ENCODE assay signal across 16 cellular contexts in genomic region chr10:81096558-81096957, GRCh38.
DNase-seq lines count a peak whose midpoint lies in the region; ATAC-seq, FAIRE-seq and TF ChIP-seq lines count a peak whose summit lies in the region.
"Had no signal": no experiment of that assay in that cellular context is flagged by ENCODE, and none has a peak within 500 bp of the region (broad histone marks: within the 10 kb centered on the region; RNA-seq: fewer than 3 reads in every experiment).

No MANE protein-coding gene starts in this region.

- no peaks in the 10 kb centered on the region for H4K20me1 ChIP-seq in GM12878 (ENCODE audit: control insufficient read depth, insufficient read depth)

- H3K4me2 ChIP-seq in GM12878 (ENCODE audit: control insufficient read depth, insufficient read depth), result 0 out of 2 replicates have a peak overlapping the region, but pooled peaks have one; percentile 17
- H3K4me2 ChIP-seq: A549, PC-9 had no signal

- POLR2A ChIA-PET in GM12878 (lab: Charles Lee), result interaction anchor here (0.6 to 1.0 kb wide), 2 partner anchors 13 to 40 kb away, joined by 6 to 9 read pairs; no protein-coding TSS in a partner anchor

- in situ Hi-C loops in GM12878 (cut with MboI), result no loop called here

- SMC1A ChIA-PET in GM12878 (lab: Charles Lee; ENCODE audit: uncharacterized antibody, unreplicated experiment), result interaction anchor here (0.7 to 4.7 kb wide), 3 partner anchors 12 to 634 kb away, joined by 3 to 14 read pairs (median 10); no protein-coding TSS in a partner anchor

- FAIRE-seq in GM12878 (lab: Jason Lieb, UNC), result peak; percentile 49
- FAIRE-seq: A549 had no signal

- DNase-seq in DMS 273 treated with DMSO at 0.1 percent for 48 hours (lab: John Stamatoyannopoulos, UW), result peak; percentile 60
- DNase-seq in GM12878 (ENCODE audit: low read depth, low spot score), result no peak
- no peak for DNase-seq in NCI-H2081 (lab: John Stamatoyannopoulos, UW)
- DNase-seq in NCI-H2107 (lab: John Stamatoyannopoulos, UW), result no peak
- DNase-seq in cerebellar cortex (ENCODE audit: low spot score), result no peak
- DNase-seq: COR-L47, GOT3, Kasumi-1, NCI-H1105 treated with DMSO at 0.1 percent for 48 hours, NCI-H187, NCI-H524, PC-9 had no signal

- intact Hi-C loops in GM12878 (cut with micrococcal nuclease; ENCODE audit: unreplicated experiment), result no loop called here

- no peak overlapping the region for H3K9ac ChIP-seq in GM12878 (ENCODE audit: control insufficient read depth, insufficient read depth, low read length)

- no TSS peak for BruUV-seq in GM12878 (replicated peaks; lab: Mats Ljungman, UMichigan)

- ATAC-seq in GM18858 (IDR thresholded peaks at IDR 0.05; ENCODE audit: unreplicated experiment) (peak; percentile 61), HG02759 (IDR thresholded peaks at IDR 0.05; ENCODE audit: unreplicated experiment) (peak; percentile 51), GM12878 (peak; percentile 83)
- ATAC-seq: A549 had no signal

- TF ChIP-seq POLR2A in GM12878 (IDR thresholded peaks at IDR 0.05; ENCODE audit: low read depth, low read length), result no peak

- TF ChIP-seq CTCF in GM12878 (IDR thresholded peaks at IDR 0.05 in 2 of 3, conservative IDR thresholded peaks at IDR 0.05 in 1 of 3; ENCODE audit: control insufficient read depth in 2 of 3, extremely low read depth in 1 of 3, insufficient read depth in 1 of 3, low read depth in 3 of 3, low read length in 3 of 3), result no peak

- WGBS in GM12878 (ENCODE audit: insufficient coverage, insufficient replicate concordance, low lambda C conversion rate, missing lambda C conversion rate), result 68% methylated on average over 1 of the region's 1 CpG

- H3K9me3 ChIP-seq in GM12878 (replicated peaks; ENCODE audit: control insufficient read depth, insufficient read depth, low read length), result no peaks in the 10 kb centered on the region; the same call in 2 of the 3 replicates
- H3K9me3 ChIP-seq: A549, SJSA1 had no signal

- no peak overlapping the region for H2AFZ ChIP-seq in GM12878 (ENCODE audit: control insufficient read depth, low read depth, low read length)
- H2AFZ ChIP-seq: PC-9 had no signal

- no peak overlapping the region for H3K27ac ChIP-seq in GM12878 (ENCODE audit: control insufficient read depth, insufficient read depth)
- H3K27ac ChIP-seq: A549, PC-9, SJSA1 had no signal

- CTCF ChIA-PET in GM12878 (lab: Yijun Ruan, JAX), result no interaction called here

- TF ChIP-seq EP300 in GM12878 (IDR thresholded peaks at IDR 0.05; ENCODE audit: borderline replicate concordance in 1 of 2, control insufficient read depth in 1 of 2, low read depth in 2 of 2, low read length in 2 of 2), result 0 out of 4 replicates have a peak, but pooled peaks of 1 of the 2 experiments have one; percentile 18

- no peak for TF ChIP-seq RAD21 in GM12878 (IDR thresholded peaks at IDR 0.05; ENCODE audit: insufficient read depth, low read depth, low read length)

- no peaks in the 10 kb centered on the region for H3K27me3 ChIP-seq in GM12878 (replicated peaks in 1 of 2; ENCODE audit: control insufficient read depth in 2 of 2, insufficient read depth in 2 of 2, low read length in 1 of 2)
- H3K27me3 ChIP-seq: SJSA1 had no signal

- H3K36me3 ChIP-seq in GM12878 (ENCODE audit: control insufficient read depth in 2 of 2, insufficient read depth in 2 of 2, low read length in 1 of 2), result no peaks in the 10 kb centered on the region
- H3K36me3 ChIP-seq: SJSA1 had no signal

- H3K4me1 ChIP-seq in GM12878 (ENCODE audit: control insufficient read depth, insufficient read depth, low read length), result no peaks in the 10 kb centered on the region
- H3K4me1 ChIP-seq: A549, SJSA1 had no signal

- RAD21 ChIA-PET in GM12878 (lab: Charles Lee; ENCODE audit: unreplicated experiment), result interaction anchor here (1.0 to 2.8 kb wide), 2 partner anchors 12 to 83 kb away, joined by 3 to 7 read pairs; no protein-coding TSS in a partner anchor

- H3K79me2 ChIP-seq in GM12878 (ENCODE audit: control insufficient read depth, insufficient read depth, low read length), result no peaks in the 10 kb centered on the region

- H3K4me3 ChIP-seq in GM12878, result 0 out of 2 replicates have a peak overlapping the region, but pooled peaks have one; percentile 2
- H3K4me3 ChIP-seq: A549, PC-9, SJSA1 had no signal

TF ChIP-seq in GM12878, 131 proteins besides CTCF, POLR2A, EP300 and RAD21 (continues in another document):
- TF ChIP-seq RAD51 (IDR thresholded peaks at IDR 0.05), result no peak
- no peak for TF ChIP-seq CEBPB (IDR thresholded peaks at IDR 0.05; ENCODE audit: borderline replicate concordance in 1 of 2, low read depth in 2 of 2, low read length in 2 of 2)
- TF ChIP-seq WRNIP1 (IDR thresholded peaks at IDR 0.05; ENCODE audit: borderline replicate concordance, low read depth, low read length), result no peak
- TF ChIP-seq POLR2AphosphoS5 (IDR thresholded peaks at IDR 0.05; ENCODE audit: low read length), result no peak
- TF ChIP-seq ATF7 (IDR thresholded peaks at IDR 0.05; ENCODE audit: low read depth), result peak; percentile 47
- TF ChIP-seq RELB (IDR thresholded peaks at IDR 0.05; ENCODE audit: low read depth), result peak; percentile 27; the same call in 1 of the 2 replicates
- no peak for TF ChIP-seq TARDBP (IDR thresholded peaks at IDR 0.05; ENCODE audit: borderline replicate concordance)
- no peak for TF ChIP-seq TCF12 (IDR thresholded peaks at IDR 0.05; ENCODE audit: low read depth, low read length)
- TF ChIP-seq SPI1 (IDR thresholded peaks at IDR 0.05; ENCODE audit: borderline replicate concordance, insufficient read depth, low read depth, low read length), result no peak
- TF ChIP-seq PKNOX1 (IDR thresholded peaks at IDR 0.05), result no peak
- TF ChIP-seq IKZF2 (IDR thresholded peaks at IDR 0.05), result peak; percentile 44 to 54; a peak in 2 of 4 replicates
- no peak for TF ChIP-seq PML (IDR thresholded peaks at IDR 0.05; ENCODE audit: low read length)
- TF ChIP-seq STAT3 (IDR thresholded peaks at IDR 0.05; ENCODE audit: low read depth, low read length), result no peak
- TF ChIP-seq ZNF217 (IDR thresholded peaks at IDR 0.05), result 0 out of 2 replicates have a peak, but pooled peaks have one; percentile 37
- TF ChIP-seq PRDM15 (CRISPR knock-in tag; IDR thresholded peaks at IDR 0.05), result no peak
